ENCODE assay signal across 15 cellular contexts in the genomic region with DNA sequence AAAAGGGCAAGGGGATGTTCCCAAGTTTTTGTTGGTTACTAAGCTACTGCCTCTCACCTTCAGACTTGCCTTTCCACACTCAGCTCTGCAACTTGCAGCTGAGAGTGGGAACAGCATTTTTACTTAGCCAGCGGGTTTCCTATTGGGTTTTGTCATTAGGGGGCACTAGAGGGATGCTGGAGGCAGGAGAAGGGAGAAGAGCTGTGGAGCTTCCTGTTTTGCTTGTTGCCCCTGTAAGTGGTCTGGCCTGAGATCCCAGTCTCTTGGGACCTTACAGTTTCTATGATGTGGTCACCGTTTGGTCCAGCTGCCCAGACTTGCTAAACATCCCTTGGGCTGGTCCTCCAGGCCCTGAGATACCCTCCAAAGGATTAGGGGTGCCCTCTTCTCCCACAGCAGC.
DNase-seq lines count a peak whose midpoint lies in the region; ATAC-seq and TF ChIP-seq lines count a peak whose summit lies in the region.
"Had no signal": no experiment of that assay in that cellular context is flagged by ENCODE, and none has a peak within 500 bp of the region (broad histone marks: within the 10 kb centered on the region; RNA-seq: fewer than 3 reads in every experiment).

No MANE protein-coding gene starts in this region.

- DNase-seq in DND-41 (no peak), Karpas-422 (peak; percentile 61), WTC11 (ENCODE audit: low spot score) (peak; percentile 41), iPS-NIHi7 (ENCODE audit: extremely low spot score) (peak; percentile 81), adrenal gland (no peak), mucosa of gallbladder (ENCODE audit: low spot score) (no peak), upper lobe of right lung (no peak), T-helper 2 cell (no peak)
- DNase-seq: activated T-cell treated with anti-CD3 and anti-CD28 coated beads, Interleukin-2, amount 50 U/mL, for 1 hour; anterior cingulate cortex; BE2C; GM23248; natural killer cell; NCI-H2171 treated with DMSO at 0.1 percent for 48 hours had no signal

- H3K4me3 ChIP-seq in DND-41 (ENCODE audit: low read depth in 1 of 2, low read length in 2 of 2) (no peak overlapping the region), Karpas-422 (ENCODE audit: low read length) (no peak overlapping the region), adrenal gland (no peak overlapping the region), upper lobe of right lung (no peak overlapping the region)
- H3K4me3 ChIP-seq: GM23248, SJSA1 had no signal

- peaks cover 40% of the 10 kb centered on the region for H3K4me1 Mint-ChIP-seq in WTC11
- H3K4me1 Mint-ChIP-seq: natural killer cell had no signal

- no peak overlapping the region for H3K4me2 ChIP-seq in DND-41 (ENCODE audit: insufficient read depth, low read length)
- no peak overlapping the region for H3K4me2 ChIP-seq in Karpas-422 (ENCODE audit: low read depth, low read length, poor library complexity, severe bottlenecking)

- H3K27ac ChIP-seq in DND-41 (ENCODE audit: low read length): no peak overlapping the region
- H3K27ac ChIP-seq in Karpas-422 (ENCODE audit: low read length): no peak overlapping the region
- H3K27ac ChIP-seq in adrenal gland: no peak overlapping the region
- H3K27ac ChIP-seq in upper lobe of right lung: no peak overlapping the region
- H3K27ac ChIP-seq: GM23248, SJSA1 had no signal

- intact Hi-C loops in adrenal gland (cut with DNase I): no loop called here
- intact Hi-C loops in upper lobe of right lung (cut with DNase I): no loop called here

- H3K79me2 ChIP-seq in DND-41 (ENCODE audit: insufficient read depth, low read length) (no peaks in the 10 kb centered on the region), Karpas-422 (ENCODE audit: low read length) (no peaks in the 10 kb centered on the region)

- no peak overlapping the region for H3K27ac Mint-ChIP-seq in WTC11
- H3K27ac Mint-ChIP-seq: natural killer cell had no signal

- H3K9me2 ChIP-seq in Karpas-422 (replicated peaks; ENCODE audit: insufficient read depth, low read length): no peaks in the 10 kb centered on the region

- H3K36me3 ChIP-seq in DND-41 (ENCODE audit: insufficient read depth, low read length): no peaks in the 10 kb centered on the region
- no peaks in the 10 kb centered on the region for H3K36me3 ChIP-seq in Karpas-422 (ENCODE audit: insufficient read depth, low read length)
- H3K36me3 ChIP-seq in adrenal gland (replicated peaks in 1 of 2): no peaks in the 10 kb centered on the region
- H3K36me3 ChIP-seq in upper lobe of right lung: no peaks in the 10 kb centered on the region
- H3K36me3 ChIP-seq: BE2C had no signal

- no peak overlapping the region for H3K4me3 Mint-ChIP-seq in WTC11
- H3K4me3 Mint-ChIP-seq: natural killer cell had no signal

- peaks cover 25% of the 10 kb centered on the region for H3K9me3 Mint-ChIP-seq in WTC11

- H3K27me3 ChIP-seq in DND-41 (ENCODE audit: insufficient read depth, low read length, poor library complexity) (peaks cover 8% of the 10 kb centered on the region), Karpas-422 (ENCODE audit: low read length) (no peaks in the 10 kb centered on the region), adrenal gland (peaks cover 4% of the 10 kb centered on the region), upper lobe of right lung (peaks cover 10% of the 10 kb centered on the region)
- H3K27me3 ChIP-seq: BE2C, SJSA1 had no signal

- H3K27me3 Mint-ChIP-seq in WTC11 (ENCODE audit: low read depth): peaks cover 5% of the 10 kb centered on the region; the same call in 1 of the 2 replicates

- H3K9me3 ChIP-seq in DND-41 (ENCODE audit: insufficient read depth, low read length, severe bottlenecking) (peaks cover 6% of the 10 kb centered on the region), Karpas-422 (ENCODE audit: low read length) (peaks cover 12% of the 10 kb centered on the region), adrenal gland (replicated peaks in 1 of 3) (no peaks in the 10 kb centered on the region), upper lobe of right lung (no peaks in the 10 kb centered on the region)
- H3K9me3 ChIP-seq: BE2C, SJSA1 had no signal

- ATAC-seq in DND-41 (ENCODE audit: insufficient read depth, low read depth) (no peak), WTC11 (peak; percentile 77), upper lobe of right lung (no peak)
- ATAC-seq: natural killer cell had no signal

- no peak overlapping the region for H2AFZ ChIP-seq in DND-41 (ENCODE audit: low read depth, low read length)
- no peak overlapping the region for H2AFZ ChIP-seq in Karpas-422 (ENCODE audit: low read length)
- H2AFZ ChIP-seq: GM23248 had no signal

- WGBS in adrenal gland, 4 donors: 25 to 42% (median 31%) methylated on average over 2 of the region's 2 CpGs

- POLR2A ChIA-PET in WTC11 (lab: Charles Lee): no interaction called here

- CTCF ChIA-PET in WTC11 (lab: Charles Lee): interaction anchor here (0.5 to 2.5 kb wide), 74 partner anchors 8 to 670 kb away, joined by 3 to 33 read pairs (median 4); no protein-coding TSS in a partner anchor

- H3K9ac ChIP-seq in DND-41 (ENCODE audit: low read depth, low read length): no peak overlapping the region
- no peak overlapping the region for H3K9ac ChIP-seq in Karpas-422 (ENCODE audit: low read length)
- H3K9ac ChIP-seq: GM23248 had no signal

- no peaks in the 10 kb centered on the region for H4K20me1 ChIP-seq in DND-41 (ENCODE audit: insufficient read depth, low read length)
- no peaks in the 10 kb centered on the region for H4K20me1 ChIP-seq in Karpas-422 (ENCODE audit: insufficient read depth, low read depth, low read length)

- TF ChIP-seq POLR2A in adrenal gland (IDR thresholded peaks at IDR 0.05): no peak

- peak; percentile 20 for TF ChIP-seq CTCF in DND-41 (IDR thresholded peaks at IDR 0.05; ENCODE audit: borderline replicate concordance, extremely low read depth, low read length, poor library complexity, severe bottlenecking)
- TF ChIP-seq CTCF in WTC11 (IDR thresholded peaks at IDR 0.05): peak; percentile 30; the same call in 1 of the 2 replicates
- no peak for TF ChIP-seq CTCF in adrenal gland (IDR thresholded peaks at IDR 0.05)
- no peak for TF ChIP-seq CTCF in upper lobe of right lung (IDR thresholded peaks at IDR 0.05)

- peaks cover 20% of the 10 kb centered on the region for H3K36me3 Mint-ChIP-seq in WTC11
- H3K36me3 Mint-ChIP-seq: natural killer cell had no signal

- no peaks in the 10 kb centered on the region for H3K4me1 ChIP-seq in DND-41 (ENCODE audit: insufficient read depth, low read length)
- H3K4me1 ChIP-seq in Karpas-422 (ENCODE audit: low read length): peaks cover 9% of the 10 kb centered on the region; the same call in 1 of the 2 replicates
- no peaks in the 10 kb centered on the region for H3K4me1 ChIP-seq in adrenal gland (replicated peaks in 1 of 2)
- no peaks in the 10 kb centered on the region for H3K4me1 ChIP-seq in upper lobe of right lung
- H3K4me1 ChIP-seq: BE2C had no signal

TF ChIP-seq in WTC11, 78 proteins besides CTCF, POLR2A, EP300 and RAD21:
- no peak for TF ChIP-seq TEAD4 (CRISPR knock-in tag; IDR thresholded peaks at IDR 0.05)
- no peak for TF ChIP-seq SMAD4 (CRISPR knock-in tag; IDR thresholded peaks at IDR 0.05)
- TF ChIP-seq HMGA2 (CRISPR knock-in tag; IDR thresholded peaks at IDR 0.05): no peak
- TF ChIP-seq ESRRA (CRISPR knock-in tag; IDR thresholded peaks at IDR 0.05; ENCODE audit: borderline replicate concordance): no peak
- no peak for TF ChIP-seq GABPB1 (CRISPR knock-in tag; IDR thresholded peaks at IDR 0.05)
- TF ChIP-seq, protein P1, sequence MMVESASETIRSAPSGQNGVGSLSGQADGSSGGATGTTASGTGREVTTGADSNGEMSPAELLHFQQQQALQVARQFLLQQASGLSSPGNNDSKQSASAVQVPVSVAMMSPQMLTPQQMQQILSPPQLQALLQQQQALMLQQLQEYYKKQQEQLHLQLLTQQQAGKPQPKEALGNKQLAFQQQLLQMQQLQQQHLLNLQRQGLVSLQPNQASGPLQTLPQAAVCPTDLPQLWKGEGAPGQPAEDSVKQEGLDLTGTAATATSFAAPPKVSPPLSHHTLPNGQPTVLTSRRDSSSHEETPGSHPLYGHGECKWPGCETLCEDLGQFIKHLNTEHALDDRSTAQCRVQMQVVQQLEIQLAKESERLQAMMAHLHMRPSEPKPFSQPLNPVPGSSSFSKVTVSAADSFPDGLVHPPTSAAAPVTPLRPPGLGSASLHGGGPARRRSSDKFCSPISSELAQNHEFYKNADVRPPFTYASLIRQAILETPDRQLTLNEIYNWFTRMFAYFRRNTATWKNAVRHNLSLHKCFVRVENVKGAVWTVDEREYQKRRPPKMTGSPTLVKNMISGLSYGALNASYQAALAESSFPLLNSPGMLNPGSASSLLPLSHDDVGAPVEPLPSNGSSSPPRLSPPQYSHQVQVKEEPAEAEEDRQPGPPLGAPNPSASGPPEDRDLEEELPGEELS (CRISPR knock-in tag; IDR thresholded peaks at IDR 0.05): no peak
- no peak for TF ChIP-seq FOXK1 (CRISPR knock-in tag; IDR thresholded peaks at IDR 0.05)
- TF ChIP-seq, protein P2, sequence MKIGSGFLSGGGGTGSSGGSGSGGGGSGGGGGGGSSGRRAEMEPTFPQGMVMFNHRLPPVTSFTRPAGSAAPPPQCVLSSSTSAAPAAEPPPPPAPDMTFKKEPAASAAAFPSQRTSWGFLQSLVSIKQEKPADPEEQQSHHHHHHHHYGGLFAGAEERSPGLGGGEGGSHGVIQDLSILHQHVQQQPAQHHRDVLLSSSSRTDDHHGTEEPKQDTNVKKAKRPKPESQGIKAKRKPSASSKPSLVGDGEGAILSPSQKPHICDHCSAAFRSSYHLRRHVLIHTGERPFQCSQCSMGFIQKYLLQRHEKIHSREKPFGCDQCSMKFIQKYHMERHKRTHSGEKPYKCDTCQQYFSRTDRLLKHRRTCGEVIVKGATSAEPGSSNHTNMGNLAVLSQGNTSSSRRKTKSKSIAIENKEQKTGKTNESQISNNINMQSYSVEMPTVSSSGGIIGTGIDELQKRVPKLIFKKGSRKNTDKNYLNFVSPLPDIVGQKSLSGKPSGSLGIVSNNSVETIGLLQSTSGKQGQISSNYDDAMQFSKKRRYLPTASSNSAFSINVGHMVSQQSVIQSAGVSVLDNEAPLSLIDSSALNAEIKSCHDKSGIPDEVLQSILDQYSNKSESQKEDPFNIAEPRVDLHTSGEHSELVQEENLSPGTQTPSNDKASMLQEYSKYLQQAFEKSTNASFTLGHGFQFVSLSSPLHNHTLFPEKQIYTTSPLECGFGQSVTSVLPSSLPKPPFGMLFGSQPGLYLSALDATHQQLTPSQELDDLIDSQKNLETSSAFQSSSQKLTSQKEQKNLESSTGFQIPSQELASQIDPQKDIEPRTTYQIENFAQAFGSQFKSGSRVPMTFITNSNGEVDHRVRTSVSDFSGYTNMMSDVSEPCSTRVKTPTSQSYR (CRISPR knock-in tag; IDR thresholded peaks at IDR 0.05): no peak
- no peak for TF ChIP-seq ZNF232 (CRISPR knock-in tag; IDR thresholded peaks at IDR 0.05)

Comparison
In these comparisons a context has a peak if more than half of its experiments do, and no peak if none do; other contexts are left out.
1. DNase-seq: peak in Karpas-422 (single experiment), WTC11 (single experiment) and iPS-NIHi7 (single experiment); none in DND-41 (single experiment), adrenal gland (0 of 7), mucosa of gallbladder (single experiment), upper lobe of right lung (single experiment) and T-helper 2 cell (0 of 5).
2. CTCF ChIP-seq: peak in DND-41 (single experiment) and WTC11 (single experiment); none in adrenal gland (0 of 6) and upper lobe of right lung (single experiment).